In genomic region chr4:87322754-87323153, GRCh38 we compare ENCODE assay signal across 15 cellular contexts.
"Had no signal": no experiment of that assay in that cellular context is flagged by ENCODE, and none has a peak within 500 bp of the region (broad histone marks: within the 10 kb centered on the region; RNA-seq: fewer than 3 reads in every experiment).

Gene HSD17B13, minus strand, starts transcription at chr4:87322882. Its CDS starts 41 bp downstream, at chr4:87322841.

- H3K27ac ChIP-seq: adrenal gland, epithelial cell of prostate, pancreas, spleen, stomach, thoracic aorta had no signal

- H3K27me3 ChIP-seq: adrenal gland, pancreas, sigmoid colon, spleen, stomach had no signal

- H3K4me1 ChIP-seq: adrenal gland, spleen, stomach had no signal

- DNase-seq: activated CD4-positive, alpha-beta memory T cell treated with anti-CD3 and anti-CD28 coated beads for 36 hours; activated CD4-positive, alpha-beta T cell treated with anti-CD3 and anti-CD28 coated beads for 36 hours; activated effector memory CD4-positive, alpha-beta T cell treated with anti-CD3 and anti-CD28 coated beads, Interleukin-2, amount 50 U/mL, for 16 hours; activated T-cell treated with anti-CD3 and anti-CD28 coated beads, Interleukin-2, amount 50 U/mL, for 4 hours; adrenal gland; head of caudate nucleus; immature natural killer cell; left cardiac atrium; naive B cell; pancreas; sigmoid colon; spleen; stomach had no signal

- H3K36me3 ChIP-seq: adrenal gland, pancreas, sigmoid colon, spleen, stomach, thoracic aorta had no signal

- H3K4me3 ChIP-seq: adrenal gland, pancreas, sigmoid colon, spleen, stomach, thoracic aorta had no signal

- H3K9me3 ChIP-seq: adrenal gland, pancreas, sigmoid colon, spleen, stomach, thoracic aorta had no signal
